8 cellular contexts compared by ENCODE assay signal in genomic region chr1:247906504-247907047, GRCh38. TPM values are rescaled to one million over a fixed set of nuclear protein-coding genes. Genes with fewer than 3 reads are reported as not detected.
DNase-seq lines count a peak whose midpoint lies in the region; TF ChIP-seq lines count a peak whose summit lies in the region.
"Had no signal": no experiment of that assay in that cellular context is flagged by ENCODE, and none has a peak within 500 bp of the region (broad histone marks: within the 10 kb centered on the region; RNA-seq: fewer than 3 reads in every experiment).

No MANE protein-coding gene starts in this region.

- no peaks in the 10 kb centered on the region for H3K27me3 Mint-ChIP-seq in chondrocyte (ENCODE audit: low read depth)
- no peaks in the 10 kb centered on the region for H3K27me3 Mint-ChIP-seq in progenitor cell of endocrine pancreas

- H3K36me3 Mint-ChIP-seq in chondrocyte (ENCODE audit: low read depth): no peaks in the 10 kb centered on the region
- H3K36me3 Mint-ChIP-seq in progenitor cell of endocrine pancreas (ENCODE audit: insufficient read depth): no peaks in the 10 kb centered on the region

- H3K4me3 Mint-ChIP-seq in chondrocyte (ENCODE audit: unreplicated experiment): no peak overlapping the region
- H3K4me3 Mint-ChIP-seq in progenitor cell of endocrine pancreas (ENCODE audit: low read depth): no peak overlapping the region

- no peak for TF ChIP-seq CTCF in chondrocyte (IDR thresholded peaks at IDR 0.05)
- no peak for TF ChIP-seq CTCF in retinal pigment epithelial cell (conservative IDR thresholded peaks at IDR 0.05; ENCODE audit: low read depth, low read length)
- TF ChIP-seq CTCF in progenitor cell of endocrine pancreas (IDR thresholded peaks at IDR 0.05; ENCODE audit: unreplicated experiment): no peak

- peaks cover 37% of the 10 kb centered on the region for H3K9me3 Mint-ChIP-seq in chondrocyte (ENCODE audit: low read depth)
- peaks cover 45% of the 10 kb centered on the region for H3K9me3 Mint-ChIP-seq in progenitor cell of endocrine pancreas (ENCODE audit: low read depth)

- H3K4me1 Mint-ChIP-seq in chondrocyte (ENCODE audit: low read depth) (peaks cover 7% of the 10 kb centered on the region), progenitor cell of endocrine pancreas (ENCODE audit: low read depth) (no peaks in the 10 kb centered on the region)

- peak; percentile 77 for DNase-seq in H4 (ENCODE audit: low spot score)
- peak; percentile 98 for DNase-seq in OCI-M1 (lab: John Stamatoyannopoulos, UW)
- no peak for DNase-seq in chondrocyte (ENCODE audit: low spot score)
- DNase-seq in retinal pigment epithelial cell (ENCODE audit: low read depth): peak; percentile 51
- DNase-seq in SKM-1 (lab: John Stamatoyannopoulos, UW; ENCODE audit: unreplicated experiment): no peak
- no peak for DNase-seq in HK-2 (ENCODE audit: unreplicated experiment)
- no peak for DNase-seq in progenitor cell of endocrine pancreas (ENCODE audit: low spot score, unreplicated experiment)

- H3K27ac Mint-ChIP-seq in chondrocyte (ENCODE audit: unreplicated experiment): peak overlapping the region; percentile 5
- H3K27ac Mint-ChIP-seq in progenitor cell of endocrine pancreas: no peak overlapping the region

- H3K4me3 ChIP-seq in retinal pigment epithelial cell (ENCODE audit: low read length): peak overlapping the region; percentile 30

RNA-seq across cellular contexts. Expression of gene OR2W3, which starts 11.2 kb away (rescaled TPM):
- not detected in 2 replicates for total RNA-seq in H4 (2014; rRNA removed; shearing (Covaris generic))
- total RNA-seq in chondrocyte (0.75 TPM in 1 of 3 replicates, not detected in the others), progenitor cell of endocrine pancreas (0.31 TPM in 1 of 2 replicates, not detected in the other)

RNA-seq across cellular contexts. Expression of gene OR2T8, which starts 13.5 kb away (rescaled TPM):
- 0.21 TPM in 1 of 2 replicates, not detected in the other for total RNA-seq in H4 (2014; rRNA removed; shearing (Covaris generic))
- total RNA-seq in chondrocyte (not detected in 3 replicates), progenitor cell of endocrine pancreas (not detected in 2 replicates)
- total RNA-seq: kidney epithelial cell had no signal

RNA-seq across cellular contexts. Expression of gene OR2AJ1, which starts 18.1 kb away (rescaled TPM):
- total RNA-seq in H4 (2014; rRNA removed; shearing (Covaris generic)): not detected in 2 replicates
- not detected in 3 replicates for total RNA-seq in chondrocyte
- not detected in 2 replicates for total RNA-seq in progenitor cell of endocrine pancreas
- total RNA-seq: kidney epithelial cell had no signal

RNA-seq across cellular contexts. Expression of gene OR2L8, which starts 42.1 kb away (rescaled TPM):
- not detected in 2 replicates for total RNA-seq in H4 (2014; rRNA removed; shearing (Covaris generic))
- total RNA-seq in chondrocyte (not detected in 3 replicates), progenitor cell of endocrine pancreas (not detected in 2 replicates)
- total RNA-seq: kidney epithelial cell had no signal

RNA-seq across cellular contexts. Expression of gene TRIM58, which starts 49.6 kb away (rescaled TPM):
- total RNA-seq in H4 (2014; rRNA removed; shearing (Covaris generic)): not detected in 2 replicates
- total RNA-seq in chondrocyte (0.41 to 1.7 TPM (median 0.70 TPM) in 3 replicates), progenitor cell of endocrine pancreas (1.1 and 1.2 TPM in 2 replicates)

Comparison
In these comparisons a context has a peak if more than half of its experiments do, and no peak if none do; other contexts are left out.
1. DNase-seq: peak in H4 (single experiment), OCI-M1 (single experiment) and retinal pigment epithelial cell (single experiment); none in chondrocyte (single experiment), SKM-1 (single experiment), HK-2 (single experiment) and progenitor cell of endocrine pancreas (single experiment).